In the genomic region with DNA sequence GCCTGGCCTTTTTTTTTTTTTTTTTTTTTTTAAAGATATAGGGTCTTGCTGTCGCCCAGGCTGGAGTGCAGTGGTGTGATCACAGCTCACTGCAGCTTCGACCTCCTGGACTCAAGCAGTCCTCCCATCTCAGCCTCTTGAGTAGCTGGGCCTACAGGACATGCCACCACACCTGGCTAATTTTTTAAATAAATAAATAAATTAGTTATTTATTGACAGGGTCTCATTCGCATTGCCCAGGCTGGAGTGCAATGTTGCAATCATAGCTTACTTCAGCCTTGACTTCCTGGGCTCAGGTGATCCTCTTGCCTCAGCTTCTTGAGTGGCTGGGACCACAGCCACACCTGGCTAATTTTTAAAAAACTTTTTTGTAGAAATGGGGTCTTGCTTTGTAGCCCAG, we compare ENCODE assay signal across 17 cellular contexts.
"Had no signal": no experiment of that assay in that cellular context is flagged by ENCODE, and none has a peak within 500 bp of the region (broad histone marks: within the 10 kb centered on the region; RNA-seq: fewer than 3 reads in every experiment).

No MANE protein-coding gene starts in this region.

- H3K27me3 ChIP-seq: breast epithelium, neural progenitor cell, transverse colon had no signal

- H3K9me3 ChIP-seq: breast epithelium, transverse colon had no signal

- H3K36me3 ChIP-seq: breast epithelium, neural progenitor cell, transverse colon had no signal

- ATAC-seq: activated CD4-positive, CD25-positive, alpha-beta regulatory T cell treated with anti-CD3 and anti-CD28 coated beads, Interleukin-2, amount 50 U/mL, for 24 hours; esophagus mucosa had no signal

- DNase-seq: activated CD4-positive, alpha-beta T cell treated with anti-CD3 and anti-CD28 coated beads, Interleukin-2, amount 50 U/mL, for 1 hour; activated naive CD4-positive, alpha-beta T cell; activated T-cell treated with anti-CD3 and anti-CD28 coated beads for 4 hours; cerebellar nuclear complex; islet precursor cell; retina; stimulated activated CD4-positive, alpha-beta T cell treated with anti-CD3 and anti-CD28 coated beads, Interleukin-15, amount 100 ng/mL, for 24 hours; stimulated activated CD4-positive, alpha-beta T cell treated with anti-CD3 and anti-CD28 coated beads, Interleukin-4, amount 100 ng/mL, for 4 hours; stimulated activated CD8-positive, alpha-beta memory T cell treated with anti-CD3 and anti-CD28 coated beads, Interleukin-4, amount 100 ng/mL, for 48 hours; stimulated activated naive CD4-positive, alpha-beta T cell treated with Interleukin-2 at 50 U/mL for 16 hours; substantia nigra; transverse colon had no signal

- H3K27ac ChIP-seq: breast epithelium, neural progenitor cell, parathyroid adenoma, transverse colon had no signal

- H3K4me3 ChIP-seq: breast epithelium, neural progenitor cell, transverse colon had no signal
